2 cellular contexts compared by ENCODE assay signal in the genomic region with DNA sequence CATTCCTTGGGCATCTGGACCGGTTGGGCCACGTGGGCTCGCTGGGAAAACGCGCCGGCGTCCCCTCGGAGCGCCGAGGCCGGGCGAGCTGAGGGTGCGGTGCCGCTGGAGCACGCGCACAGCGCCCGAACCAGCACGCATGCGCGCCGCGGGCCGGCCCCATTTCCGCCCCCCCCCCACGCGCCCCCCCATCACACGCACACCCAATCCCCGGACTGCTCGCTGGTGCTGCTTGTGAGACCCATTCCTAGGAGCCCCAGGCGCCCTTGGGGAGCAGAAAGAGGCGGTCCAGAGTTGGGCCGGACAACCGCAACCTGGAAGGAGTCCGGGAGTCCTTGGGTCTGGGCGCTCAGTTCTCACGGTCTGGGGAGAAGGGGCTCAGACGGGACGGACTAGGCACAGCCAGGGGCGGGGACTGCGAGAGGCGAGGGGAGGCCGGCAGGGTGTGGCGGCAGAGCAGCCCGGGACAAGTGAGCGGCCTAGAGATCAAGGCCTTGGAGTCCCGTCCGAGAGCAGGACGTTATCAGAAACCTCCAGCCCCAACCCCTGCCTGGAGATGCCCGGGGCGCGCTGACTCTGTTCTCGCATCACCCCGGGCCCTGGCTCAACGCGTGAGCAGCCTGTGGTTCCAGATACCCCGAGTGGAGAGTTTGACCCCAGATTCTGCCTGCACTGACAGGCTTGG.
A peak's percentile ranks its signal among the peaks of the same experiment; 100 is the strongest.
TF ChIP-seq lines count a peak whose summit lies in the region.

No MANE protein-coding gene starts in this region.

TF ChIP-seq in K562, 482 proteins besides CTCF, POLR2A, EP300 and RAD21 (continues in another document):
- TF ChIP-seq ZNF408 (CRISPR knock-in tag; IDR thresholded peaks at IDR 0.05; ENCODE audit: low read depth) = no peak
- TF ChIP-seq FOXM1 (IDR thresholded peaks at IDR 0.05; ENCODE audit: low read depth) = no peak
- peak; percentile 99 for TF ChIP-seq FOXM1 (CRISPR knock-in tag; IDR thresholded peaks at IDR 0.05; ENCODE audit: low read depth)
- no peak for TF ChIP-seq CHD4 (IDR thresholded peaks at IDR 0.05; ENCODE audit: insufficient read depth, insufficient replicate concordance, low read depth, low read length, poor library complexity, severe bottlenecking)
- 0 out of 2 replicates have a peak, but pooled peaks have one; percentile 56 for TF ChIP-seq FOXO4 (CRISPR knock-in tag; IDR thresholded peaks at IDR 0.05)
- TF ChIP-seq JUN (IDR thresholded peaks at IDR 0.05; ENCODE audit: borderline replicate concordance, low read depth, low read length) = peak; percentile 67; the same call in 1 of the 2 replicates
- TF ChIP-seq JUN (CRISPR knock-in tag; IDR thresholded peaks at IDR 0.05; ENCODE audit: borderline replicate concordance) = no peak; the same call in 1 of the 2 replicates
- TF ChIP-seq ZNF354B (CRISPR knock-in tag; IDR thresholded peaks at IDR 0.05) = no peak
- peak; percentile 68 for TF ChIP-seq SMAD4 (CRISPR knock-in tag; conservative IDR thresholded peaks at IDR 0.05)
- TF ChIP-seq MAZ (CRISPR knock-in tag; conservative IDR thresholded peaks at IDR 0.05 in 1 of 2, IDR thresholded peaks at IDR 0.05 in 1 of 2) = peak; percentile 93 to 95
- no peak for TF ChIP-seq NFATC3 (IDR thresholded peaks at IDR 0.05)
- TF ChIP-seq ZNF232 (CRISPR knock-in tag; IDR thresholded peaks at IDR 0.05) = 0 out of 2 replicates have a peak, but pooled peaks have one; percentile 42
- peak; percentile 66; the same call in 1 of the 2 replicates for TF ChIP-seq KLF6 (CRISPR knock-in tag; IDR thresholded peaks at IDR 0.05; ENCODE audit: borderline replicate concordance)
- TF ChIP-seq SIN3A (IDR thresholded peaks at IDR 0.05; ENCODE audit: borderline replicate concordance in 2 of 2, control insufficient read depth in 1 of 2, low read depth in 2 of 2, low read length in 2 of 2) = 0 out of 4 replicates have a peak, but pooled peaks of 1 of the 2 experiments have one; percentile 16
- TF ChIP-seq FOXP1 (CRISPR knock-in tag; IDR thresholded peaks at IDR 0.05) = peak; percentile 96
- TF ChIP-seq MEIS2 (IDR thresholded peaks at IDR 0.05; ENCODE audit: partially characterized antibody) = peak; percentile 72
- no peak for TF ChIP-seq RHOXF2B (CRISPR knock-in tag; conservative IDR thresholded peaks at IDR 0.05)
- no peak for TF ChIP-seq ZNF444 (CRISPR knock-in tag; IDR thresholded peaks at IDR 0.05)
- peak; percentile 100 for TF ChIP-seq ATF6 (CRISPR knock-in tag; IDR thresholded peaks at IDR 0.05)
- TF ChIP-seq MECOM (CRISPR knock-in tag; IDR thresholded peaks at IDR 0.05) = no peak
- TF ChIP-seq KLF10 (CRISPR knock-in tag; IDR thresholded peaks at IDR 0.05) = no peak
- TF ChIP-seq PHB2 (IDR thresholded peaks at IDR 0.05; ENCODE audit: low read depth) = no peak
- TF ChIP-seq YBX1 (IDR thresholded peaks at IDR 0.05) = no peak
- TF ChIP-seq SUPT5H (IDR thresholded peaks at IDR 0.05) = peak; percentile 68
- TF ChIP-seq KLF1 (tag; IDR thresholded peaks at IDR 0.05) = peak; percentile 27; the same call in 1 of the 2 replicates
- no peak for TF ChIP-seq THRA (IDR thresholded peaks at IDR 0.05)
- TF ChIP-seq MAFK (IDR thresholded peaks at IDR 0.05; ENCODE audit: low read length) = no peak
- TF ChIP-seq LCOR (CRISPR knock-in tag; IDR thresholded peaks at IDR 0.05) = peak; percentile 94; the same call in 1 of the 2 replicates
- TF ChIP-seq, protein P1, sequence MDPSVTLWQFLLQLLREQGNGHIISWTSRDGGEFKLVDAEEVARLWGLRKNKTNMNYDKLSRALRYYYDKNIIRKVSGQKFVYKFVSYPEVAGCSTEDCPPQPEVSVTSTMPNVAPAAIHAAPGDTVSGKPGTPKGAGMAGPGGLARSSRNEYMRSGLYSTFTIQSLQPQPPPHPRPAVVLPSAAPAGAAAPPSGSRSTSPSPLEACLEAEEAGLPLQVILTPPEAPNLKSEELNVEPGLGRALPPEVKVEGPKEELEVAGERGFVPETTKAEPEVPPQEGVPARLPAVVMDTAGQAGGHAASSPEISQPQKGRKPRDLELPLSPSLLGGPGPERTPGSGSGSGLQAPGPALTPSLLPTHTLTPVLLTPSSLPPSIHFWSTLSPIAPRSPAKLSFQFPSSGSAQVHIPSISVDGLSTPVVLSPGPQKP (CRISPR knock-in tag; IDR thresholded peaks at IDR 0.05) = no peak

TF ChIP-seq in neural cell, 6 proteins besides CTCF, POLR2A, EP300 and RAD21:
- peak; percentile 46 for TF ChIP-seq POLR2AphosphoS5 (IDR thresholded peaks at IDR 0.05)
- no peak for TF ChIP-seq EZH2 (IDR thresholded peaks at IDR 0.05; ENCODE audit: borderline replicate concordance, insufficient read depth, low read length, poor library complexity, severe bottlenecking)
- TF ChIP-seq MXI1 (conservative IDR thresholded peaks at IDR 0.05; ENCODE audit: poor library complexity, severe bottlenecking) = no peak
